ENCODE assay signal across 1 cellular context in the genomic region with DNA sequence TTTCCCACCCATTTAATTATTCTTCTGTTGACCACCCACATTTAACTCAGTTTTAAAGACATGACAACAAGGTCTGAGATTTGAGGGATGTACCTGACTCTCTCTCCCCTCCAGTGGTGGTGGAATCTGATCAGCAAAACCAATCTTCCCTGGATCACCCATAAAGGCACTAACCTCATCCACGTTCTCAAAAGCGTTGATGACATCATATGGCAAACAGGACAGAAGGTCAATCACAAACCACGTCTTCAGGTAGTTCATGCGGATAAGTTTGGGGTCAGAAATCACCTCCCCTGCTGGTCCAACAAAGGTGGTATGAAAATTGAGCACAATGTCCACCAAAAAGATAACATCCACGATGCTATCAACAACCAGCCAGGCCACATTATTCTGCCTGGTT.
TF ChIP-seq lines count a peak whose summit lies in the region.

No MANE protein-coding gene starts in this region.

TF ChIP-seq in HepG2, 621 proteins besides CTCF, POLR2A, EP300 and RAD21 (continued from another document):
- TF ChIP-seq, protein P1, sequence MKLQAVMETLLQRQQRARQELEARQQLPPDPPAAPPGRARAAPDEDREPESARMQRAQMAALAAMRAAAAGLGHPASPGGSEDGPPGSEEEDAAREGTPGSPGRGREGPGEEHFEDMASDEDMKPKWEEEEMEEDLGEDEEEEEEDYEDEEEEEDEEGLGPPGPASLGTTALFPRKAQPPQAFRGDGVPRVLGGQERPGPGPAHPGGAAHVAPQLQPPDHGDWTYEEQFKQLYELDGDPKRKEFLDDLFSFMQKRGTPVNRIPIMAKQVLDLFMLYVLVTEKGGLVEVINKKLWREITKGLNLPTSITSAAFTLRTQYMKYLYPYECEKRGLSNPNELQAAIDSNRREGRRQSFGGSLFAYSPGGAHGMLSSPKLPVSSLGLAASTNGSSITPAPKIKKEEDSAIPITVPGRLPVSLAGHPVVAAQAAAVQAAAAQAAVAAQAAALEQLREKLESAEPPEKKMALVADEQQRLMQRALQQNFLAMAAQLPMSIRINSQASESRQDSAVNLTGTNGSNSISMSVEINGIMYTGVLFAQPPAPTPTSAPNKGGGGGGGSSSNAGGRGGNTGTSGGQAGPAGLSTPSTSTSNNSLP (IDR thresholded peaks at IDR 0.05; ENCODE audit: low read depth, low read length) = no peak
- no peak for TF ChIP-seq ZSCAN30 (CRISPR knock-in tag; IDR thresholded peaks at IDR 0.05)
